Comparison of ENCODE assay signal across 1 cellular context in the genomic region with DNA sequence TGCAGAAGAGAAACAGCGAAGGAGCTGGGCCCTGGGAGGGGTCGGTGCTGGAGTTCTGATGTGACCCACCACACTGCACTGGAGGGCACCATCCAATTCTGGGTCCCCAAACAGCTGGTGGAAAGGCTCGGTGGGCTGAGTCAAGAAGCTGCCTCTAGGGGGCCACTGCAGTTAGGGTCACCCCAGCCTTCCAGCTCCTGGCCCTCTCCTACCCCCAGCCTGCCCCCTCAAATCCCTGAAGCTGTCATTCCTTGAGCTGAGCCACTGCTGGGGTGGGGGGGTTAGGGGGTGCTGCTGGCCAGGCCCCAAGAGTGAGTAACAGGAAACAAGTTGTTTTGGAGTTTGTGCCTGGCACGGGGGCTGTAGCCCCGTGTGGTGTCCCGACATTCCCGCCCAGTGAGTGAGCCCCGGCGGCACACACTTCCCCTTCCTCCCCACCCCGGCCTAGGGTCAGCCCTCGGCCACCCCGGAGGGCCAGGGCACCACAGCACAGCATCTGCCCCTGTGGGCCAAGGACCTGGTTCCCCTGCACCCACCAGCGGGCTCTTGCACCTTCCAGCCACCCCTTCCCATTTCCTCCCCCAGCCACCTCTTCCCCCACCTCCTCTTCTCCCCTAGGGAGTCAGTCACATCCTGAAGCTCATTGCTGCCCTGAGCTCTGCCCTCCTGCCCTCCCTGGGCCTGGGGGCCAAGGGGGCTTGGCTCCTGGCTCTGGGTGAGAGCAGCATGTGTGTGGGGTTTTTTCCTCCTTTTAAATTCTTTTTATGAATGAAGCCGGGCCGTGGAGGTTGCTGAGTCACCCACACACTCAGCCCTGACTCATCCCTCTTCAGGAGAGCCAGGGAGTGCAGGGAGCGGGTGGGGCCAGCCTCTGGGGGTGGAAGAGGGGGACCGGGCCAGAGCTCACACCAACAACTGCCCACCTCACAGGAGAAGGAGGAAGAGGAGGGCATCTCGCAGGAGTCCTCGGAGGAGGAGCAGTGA.
TF ChIP-seq lines count a peak whose summit lies in the region.

No MANE protein-coding gene starts in this region.

TF ChIP-seq in K562, 482 proteins besides CTCF, POLR2A, EP300 and RAD21 (continued from another document and continues in another):
- TF ChIP-seq, protein P1, sequence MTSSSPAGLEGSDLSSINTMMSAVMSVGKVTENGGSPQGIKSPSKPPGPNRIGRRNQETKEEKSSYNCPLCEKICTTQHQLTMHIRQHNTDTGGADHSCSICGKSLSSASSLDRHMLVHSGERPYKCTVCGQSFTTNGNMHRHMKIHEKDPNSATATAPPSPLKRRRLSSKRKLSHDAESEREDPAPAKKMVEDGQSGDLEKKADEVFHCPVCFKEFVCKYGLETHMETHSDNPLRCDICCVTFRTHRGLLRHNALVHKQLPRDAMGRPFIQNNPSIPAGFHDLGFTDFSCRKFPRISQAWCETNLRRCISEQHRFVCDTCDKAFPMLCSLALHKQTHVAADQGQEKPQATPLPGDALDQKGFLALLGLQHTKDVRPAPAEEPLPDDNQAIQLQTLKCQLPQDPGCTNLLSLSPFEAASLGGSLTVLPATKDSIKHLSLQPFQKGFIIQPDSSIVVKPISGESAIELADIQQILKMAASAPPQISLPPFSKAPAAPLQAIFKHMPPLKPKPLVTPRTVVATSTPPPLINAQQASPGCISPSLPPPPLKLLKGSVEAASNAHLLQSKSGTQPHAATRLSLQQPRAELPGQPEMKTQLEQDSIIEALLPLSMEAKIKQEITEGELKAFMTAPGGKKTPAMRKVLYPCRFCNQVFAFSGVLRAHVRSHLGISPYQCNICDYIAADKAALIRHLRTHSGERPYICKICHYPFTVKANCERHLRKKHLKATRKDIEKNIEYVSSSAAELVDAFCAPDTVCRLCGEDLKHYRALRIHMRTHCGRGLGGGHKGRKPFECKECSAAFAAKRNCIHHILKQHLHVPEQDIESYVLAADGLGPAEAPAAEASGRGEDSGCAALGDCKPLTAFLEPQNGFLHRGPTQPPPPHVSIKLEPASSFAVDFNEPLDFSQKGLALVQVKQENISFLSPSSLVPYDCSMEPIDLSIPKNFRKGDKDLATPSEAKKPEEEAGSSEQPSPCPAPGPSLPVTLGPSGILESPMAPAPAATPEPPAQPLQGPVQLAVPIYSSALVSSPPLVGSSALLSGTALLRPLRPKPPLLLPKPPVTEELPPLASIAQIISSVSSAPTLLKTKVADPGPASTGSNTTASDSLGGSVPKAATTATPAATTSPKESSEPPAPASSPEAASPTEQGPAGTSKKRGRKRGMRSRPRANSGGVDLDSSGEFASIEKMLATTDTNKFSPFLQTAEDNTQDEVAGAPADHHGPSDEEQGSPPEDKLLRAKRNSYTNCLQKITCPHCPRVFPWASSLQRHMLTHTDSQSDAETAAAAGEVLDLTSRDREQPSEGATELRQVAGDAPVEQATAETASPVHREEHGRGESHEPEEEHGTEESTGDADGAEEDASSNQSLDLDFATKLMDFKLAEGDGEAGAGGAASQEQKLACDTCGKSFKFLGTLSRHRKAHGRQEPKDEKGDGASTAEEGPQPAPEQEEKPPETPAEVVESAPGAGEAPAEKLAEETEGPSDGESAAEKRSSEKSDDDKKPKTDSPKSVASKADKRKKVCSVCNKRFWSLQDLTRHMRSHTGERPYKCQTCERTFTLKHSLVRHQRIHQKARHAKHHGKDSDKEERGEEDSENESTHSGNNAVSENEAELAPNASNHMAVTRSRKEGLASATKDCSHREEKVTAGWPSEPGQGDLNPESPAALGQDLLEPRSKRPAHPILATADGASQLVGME (CRISPR knock-in tag; IDR thresholded peaks at IDR 0.05): no peak
- TF ChIP-seq SOX6 (IDR thresholded peaks at IDR 0.05): no peak
- TF ChIP-seq RBBP5 (IDR thresholded peaks at IDR 0.05; ENCODE audit: borderline replicate concordance, insufficient read depth, low read length, poor library complexity, severe bottlenecking): no peak
- 0 out of 2 replicates have a peak, but pooled peaks have one; percentile 34 for TF ChIP-seq SMAD3 (CRISPR knock-in tag; conservative IDR thresholded peaks at IDR 0.05)
- TF ChIP-seq DMBX1 (CRISPR knock-in tag; IDR thresholded peaks at IDR 0.05; ENCODE audit: borderline replicate concordance): peak; percentile 61; the same call in 1 of the 2 replicates
- TF ChIP-seq KHSRP (IDR thresholded peaks at IDR 0.05): no peak
- no peak for TF ChIP-seq BMI1 (IDR thresholded peaks at IDR 0.05; ENCODE audit: low read length)
- 0 out of 2 replicates have a peak, but pooled peaks have one; percentile 40 for TF ChIP-seq ATF7 (IDR thresholded peaks at IDR 0.05)
- no peak for TF ChIP-seq YBX1 (IDR thresholded peaks at IDR 0.05)
- no peak for TF ChIP-seq YY1 (IDR thresholded peaks at IDR 0.05; ENCODE audit: borderline replicate concordance in 1 of 3, control insufficient read depth in 1 of 3, extremely low read depth in 1 of 3, insufficient read depth in 3 of 3, insufficient read length in 1 of 3, insufficient replicate concordance in 2 of 3, low read depth in 1 of 3, low read length in 2 of 3)
- TF ChIP-seq, protein P2, sequence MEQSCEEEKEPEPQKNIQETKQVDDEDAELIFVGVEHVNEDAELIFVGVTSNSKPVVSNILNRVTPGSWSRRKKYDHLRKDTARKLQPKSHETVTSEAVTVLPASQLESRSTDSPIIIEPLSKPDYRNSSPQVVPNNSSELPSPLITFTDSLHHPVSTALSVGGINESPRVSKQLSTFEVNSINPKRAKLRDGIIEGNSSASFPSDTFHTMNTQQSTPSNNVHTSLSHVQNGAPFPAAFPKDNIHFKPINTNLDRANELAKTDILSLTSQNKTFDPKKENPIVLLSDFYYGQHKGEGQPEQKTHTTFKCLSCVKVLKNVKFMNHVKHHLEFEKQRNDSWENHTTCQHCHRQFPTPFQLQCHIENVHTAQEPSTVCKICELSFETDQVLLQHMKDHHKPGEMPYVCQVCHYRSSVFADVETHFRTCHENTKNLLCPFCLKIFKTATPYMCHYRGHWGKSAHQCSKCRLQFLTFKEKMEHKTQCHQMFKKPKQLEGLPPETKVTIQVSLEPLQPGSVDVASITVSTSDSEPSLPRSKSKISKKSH (CRISPR knock-in tag; IDR thresholded peaks at IDR 0.05): no peak
- no peak for TF ChIP-seq ZC3H8 (IDR thresholded peaks at IDR 0.05)
- TF ChIP-seq PHF21A (IDR thresholded peaks at IDR 0.05; ENCODE audit: borderline replicate concordance, low read depth): peak; percentile 31; the same call in 1 of the 2 replicates
- no peak for TF ChIP-seq FIP1L1 (IDR thresholded peaks at IDR 0.05; ENCODE audit: low read depth, low read length, poor library complexity, severe bottlenecking)
- TF ChIP-seq U2AF1 (optimal IDR thresholded peaks at IDR 0.05; ENCODE audit: low read depth, low read length): no peak
- no peak for TF ChIP-seq FOXJ2 (tag; IDR thresholded peaks at IDR 0.05)
- TF ChIP-seq, protein P3, sequence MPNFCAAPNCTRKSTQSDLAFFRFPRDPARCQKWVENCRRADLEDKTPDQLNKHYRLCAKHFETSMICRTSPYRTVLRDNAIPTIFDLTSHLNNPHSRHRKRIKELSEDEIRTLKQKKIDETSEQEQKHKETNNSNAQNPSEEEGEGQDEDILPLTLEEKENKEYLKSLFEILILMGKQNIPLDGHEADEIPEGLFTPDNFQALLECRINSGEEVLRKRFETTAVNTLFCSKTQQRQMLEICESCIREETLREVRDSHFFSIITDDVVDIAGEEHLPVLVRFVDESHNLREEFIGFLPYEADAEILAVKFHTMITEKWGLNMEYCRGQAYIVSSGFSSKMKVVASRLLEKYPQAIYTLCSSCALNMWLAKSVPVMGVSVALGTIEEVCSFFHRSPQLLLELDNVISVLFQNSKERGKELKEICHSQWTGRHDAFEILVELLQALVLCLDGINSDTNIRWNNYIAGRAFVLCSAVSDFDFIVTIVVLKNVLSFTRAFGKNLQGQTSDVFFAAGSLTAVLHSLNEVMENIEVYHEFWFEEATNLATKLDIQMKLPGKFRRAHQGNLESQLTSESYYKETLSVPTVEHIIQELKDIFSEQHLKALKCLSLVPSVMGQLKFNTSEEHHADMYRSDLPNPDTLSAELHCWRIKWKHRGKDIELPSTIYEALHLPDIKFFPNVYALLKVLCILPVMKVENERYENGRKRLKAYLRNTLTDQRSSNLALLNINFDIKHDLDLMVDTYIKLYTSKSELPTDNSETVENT (CRISPR knock-in tag; IDR thresholded peaks at IDR 0.05): no peak
- TF ChIP-seq ZNF75A (CRISPR knock-in tag; IDR thresholded peaks at IDR 0.05): no peak
- no peak for TF ChIP-seq ZFX (CRISPR knock-in tag; IDR thresholded peaks at IDR 0.05)
- TF ChIP-seq NCOA4 (IDR thresholded peaks at IDR 0.05; ENCODE audit: partially characterized antibody): no peak
- no peak for TF ChIP-seq ZFP30 (CRISPR knock-in tag; IDR thresholded peaks at IDR 0.05; ENCODE audit: borderline replicate concordance)
- TF ChIP-seq ELF1 (tag; IDR thresholded peaks at IDR 0.05): no peak
- no peak for TF ChIP-seq HEY1 (CRISPR knock-in tag; IDR thresholded peaks at IDR 0.05; ENCODE audit: borderline replicate concordance)
- no peak for TF ChIP-seq CSDE1 (IDR thresholded peaks at IDR 0.05)
- TF ChIP-seq ZBTB17 (CRISPR knock-in tag; IDR thresholded peaks at IDR 0.05): 0 out of 2 replicates have a peak, but pooled peaks have one; percentile 30
- TF ChIP-seq ZC3H4 (CRISPR knock-in tag; IDR thresholded peaks at IDR 0.05; ENCODE audit: borderline replicate concordance): no peak
- TF ChIP-seq, protein P4, sequence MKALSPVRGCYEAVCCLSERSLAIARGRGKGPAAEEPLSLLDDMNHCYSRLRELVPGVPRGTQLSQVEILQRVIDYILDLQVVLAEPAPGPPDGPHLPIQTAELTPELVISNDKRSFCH (CRISPR knock-in tag; IDR thresholded peaks at IDR 0.05): no peak
- TF ChIP-seq, protein P4 (tag; IDR thresholded peaks at IDR 0.05): no peak
- TF ChIP-seq, protein P5, sequence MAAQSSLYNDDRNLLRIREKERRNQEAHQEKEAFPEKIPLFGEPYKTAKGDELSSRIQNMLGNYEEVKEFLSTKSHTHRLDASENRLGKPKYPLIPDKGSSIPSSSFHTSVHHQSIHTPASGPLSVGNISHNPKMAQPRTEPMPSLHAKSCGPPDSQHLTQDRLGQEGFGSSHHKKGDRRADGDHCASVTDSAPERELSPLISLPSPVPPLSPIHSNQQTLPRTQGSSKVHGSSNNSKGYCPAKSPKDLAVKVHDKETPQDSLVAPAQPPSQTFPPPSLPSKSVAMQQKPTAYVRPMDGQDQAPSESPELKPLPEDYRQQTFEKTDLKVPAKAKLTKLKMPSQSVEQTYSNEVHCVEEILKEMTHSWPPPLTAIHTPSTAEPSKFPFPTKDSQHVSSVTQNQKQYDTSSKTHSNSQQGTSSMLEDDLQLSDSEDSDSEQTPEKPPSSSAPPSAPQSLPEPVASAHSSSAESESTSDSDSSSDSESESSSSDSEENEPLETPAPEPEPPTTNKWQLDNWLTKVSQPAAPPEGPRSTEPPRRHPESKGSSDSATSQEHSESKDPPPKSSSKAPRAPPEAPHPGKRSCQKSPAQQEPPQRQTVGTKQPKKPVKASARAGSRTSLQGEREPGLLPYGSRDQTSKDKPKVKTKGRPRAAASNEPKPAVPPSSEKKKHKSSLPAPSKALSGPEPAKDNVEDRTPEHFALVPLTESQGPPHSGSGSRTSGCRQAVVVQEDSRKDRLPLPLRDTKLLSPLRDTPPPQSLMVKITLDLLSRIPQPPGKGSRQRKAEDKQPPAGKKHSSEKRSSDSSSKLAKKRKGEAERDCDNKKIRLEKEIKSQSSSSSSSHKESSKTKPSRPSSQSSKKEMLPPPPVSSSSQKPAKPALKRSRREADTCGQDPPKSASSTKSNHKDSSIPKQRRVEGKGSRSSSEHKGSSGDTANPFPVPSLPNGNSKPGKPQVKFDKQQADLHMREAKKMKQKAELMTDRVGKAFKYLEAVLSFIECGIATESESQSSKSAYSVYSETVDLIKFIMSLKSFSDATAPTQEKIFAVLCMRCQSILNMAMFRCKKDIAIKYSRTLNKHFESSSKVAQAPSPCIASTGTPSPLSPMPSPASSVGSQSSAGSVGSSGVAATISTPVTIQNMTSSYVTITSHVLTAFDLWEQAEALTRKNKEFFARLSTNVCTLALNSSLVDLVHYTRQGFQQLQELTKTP (IDR thresholded peaks at IDR 0.05; ENCODE audit: low read depth in 1 of 2, partially characterized antibody in 2 of 2): peak in 1 of 2 experiments; percentile 36
- TF ChIP-seq, protein P6, sequence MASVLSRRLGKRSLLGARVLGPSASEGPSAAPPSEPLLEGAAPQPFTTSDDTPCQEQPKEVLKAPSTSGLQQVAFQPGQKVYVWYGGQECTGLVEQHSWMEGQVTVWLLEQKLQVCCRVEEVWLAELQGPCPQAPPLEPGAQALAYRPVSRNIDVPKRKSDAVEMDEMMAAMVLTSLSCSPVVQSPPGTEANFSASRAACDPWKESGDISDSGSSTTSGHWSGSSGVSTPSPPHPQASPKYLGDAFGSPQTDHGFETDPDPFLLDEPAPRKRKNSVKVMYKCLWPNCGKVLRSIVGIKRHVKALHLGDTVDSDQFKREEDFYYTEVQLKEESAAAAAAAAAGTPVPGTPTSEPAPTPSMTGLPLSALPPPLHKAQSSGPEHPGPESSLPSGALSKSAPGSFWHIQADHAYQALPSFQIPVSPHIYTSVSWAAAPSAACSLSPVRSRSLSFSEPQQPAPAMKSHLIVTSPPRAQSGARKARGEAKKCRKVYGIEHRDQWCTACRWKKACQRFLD (CRISPR knock-in tag; IDR thresholded peaks at IDR 0.05): peak; percentile 60; the same call in 1 of the 2 replicates
- TF ChIP-seq, protein P7, sequence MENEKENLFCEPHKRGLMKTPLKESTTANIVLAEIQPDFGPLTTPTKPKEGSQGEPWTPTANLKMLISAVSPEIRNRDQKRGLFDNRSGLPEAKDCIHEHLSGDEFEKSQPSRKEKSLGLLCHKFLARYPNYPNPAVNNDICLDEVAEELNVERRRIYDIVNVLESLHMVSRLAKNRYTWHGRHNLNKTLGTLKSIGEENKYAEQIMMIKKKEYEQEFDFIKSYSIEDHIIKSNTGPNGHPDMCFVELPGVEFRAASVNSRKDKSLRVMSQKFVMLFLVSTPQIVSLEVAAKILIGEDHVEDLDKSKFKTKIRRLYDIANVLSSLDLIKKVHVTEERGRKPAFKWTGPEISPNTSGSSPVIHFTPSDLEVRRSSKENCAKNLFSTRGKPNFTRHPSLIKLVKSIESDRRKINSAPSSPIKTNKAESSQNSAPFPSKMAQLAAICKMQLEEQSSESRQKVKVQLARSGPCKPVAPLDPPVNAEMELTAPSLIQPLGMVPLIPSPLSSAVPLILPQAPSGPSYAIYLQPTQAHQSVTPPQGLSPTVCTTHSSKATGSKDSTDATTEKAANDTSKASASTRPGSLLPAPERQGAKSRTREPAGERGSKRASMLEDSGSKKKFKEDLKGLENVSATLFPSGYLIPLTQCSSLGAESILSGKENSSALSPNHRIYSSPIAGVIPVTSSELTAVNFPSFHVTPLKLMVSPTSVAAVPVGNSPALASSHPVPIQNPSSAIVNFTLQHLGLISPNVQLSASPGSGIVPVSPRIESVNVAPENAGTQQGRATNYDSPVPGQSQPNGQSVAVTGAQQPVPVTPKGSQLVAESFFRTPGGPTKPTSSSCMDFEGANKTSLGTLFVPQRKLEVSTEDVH (IDR thresholded peaks at IDR 0.05; ENCODE audit: low read depth, partially characterized antibody): no peak
- no peak for TF ChIP-seq GABPA (tag; conservative IDR thresholded peaks at IDR 0.05; ENCODE audit: low read depth)
- no peak for TF ChIP-seq ZBTB8A (IDR thresholded peaks at IDR 0.05; ENCODE audit: partially characterized antibody)
